ENCODE assay signal across 14 cellular contexts in the genomic region with DNA sequence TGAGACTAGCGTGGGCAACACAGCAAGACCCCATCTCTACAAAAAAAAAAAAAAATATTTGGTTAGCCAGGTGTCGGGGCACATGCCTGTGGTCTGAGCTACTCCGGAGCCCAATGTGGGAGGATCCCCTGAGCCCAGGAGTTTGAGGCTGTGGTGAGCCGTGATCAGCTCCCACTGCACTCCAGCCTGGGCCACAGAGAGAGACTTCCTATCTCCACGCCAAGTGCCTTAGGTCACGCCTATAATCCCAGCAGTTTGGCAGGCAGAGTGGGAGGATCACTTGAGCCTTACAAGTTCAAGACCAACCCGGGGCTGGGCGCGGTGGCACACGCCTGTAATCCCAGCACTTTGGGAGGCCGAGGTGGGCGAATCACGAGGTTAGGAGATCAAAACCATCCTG. TPM values are rescaled to one million over a fixed set of nuclear protein-coding genes. Genes with fewer than 3 reads are reported as not detected.
DNase-seq lines count a peak whose midpoint lies in the region; ATAC-seq and TF ChIP-seq lines count a peak whose summit lies in the region.
"Had no signal": no experiment of that assay in that cellular context is flagged by ENCODE, and none has a peak within 500 bp of the region (broad histone marks: within the 10 kb centered on the region; RNA-seq: fewer than 3 reads in every experiment).

No MANE protein-coding gene starts in this region.

- ATAC-seq in CD4-positive, CD25-positive, alpha-beta regulatory T cell (ENCODE audit: low read depth in 2 of 2), result no peak
- no peak for ATAC-seq in activated CD8-positive, alpha-beta T cell treated with anti-CD3 and anti-CD28 coated beads for 36 hours
- ATAC-seq in naive B cell (ENCODE audit: low read depth in 2 of 2), result no peak
- no peak for ATAC-seq in sciatic nerve

- DNase-seq in CD4-positive, CD25-positive, alpha-beta regulatory T cell, result no peak
- peak in 1 of 2 experiments; percentile 33 for DNase-seq in HL-60 (ENCODE audit: low read depth in 1 of 2, low spot score in 1 of 2)
- no peak for DNase-seq in activated CD8-positive, alpha-beta T cell treated with anti-CD3 and anti-CD28 coated beads for 36 hours
- no peak for DNase-seq in naive B cell
- no peak for DNase-seq in sciatic nerve (ENCODE audit: low spot score)
- no peak for DNase-seq in GM19238 (ENCODE audit: insufficient read length, low spot score)
- no peak for DNase-seq in iPS-NIHi11 (ENCODE audit: low spot score)
- no peak for DNase-seq in NCI-H774 (lab: John Stamatoyannopoulos, UW)
- DNase-seq: aorta; cortex of kidney; esophagus squamous epithelium; MG63; NCI-H2171 treated with DMSO at 0.1 percent for 48 hours; stimulated activated CD8-positive, alpha-beta memory T cell treated with anti-CD3 and anti-CD28 coated beads, Interleukin-4, amount 100 ng/mL, for 48 hours had no signal

- H3K9me3 ChIP-seq in CD4-positive, CD25-positive, alpha-beta regulatory T cell (ENCODE audit: control insufficient read depth in 2 of 2, low read length in 2 of 2), result no peaks in the 10 kb centered on the region
- H3K9me3 ChIP-seq: esophagus squamous epithelium, MG63 had no signal

- no peak overlapping the region for H3K27ac ChIP-seq in CD4-positive, CD25-positive, alpha-beta regulatory T cell (ENCODE audit: insufficient read depth, low read length, poor library complexity, severe bottlenecking)
- peak overlapping the region; percentile 76 for H3K27ac ChIP-seq in HL-60 (replicated peaks)

- no peak overlapping the region for H3K4me3 ChIP-seq in CD4-positive, CD25-positive, alpha-beta regulatory T cell (ENCODE audit: low read depth, low read length)
- no peak overlapping the region for H3K4me3 ChIP-seq in HL-60 (replicated peaks; ENCODE audit: insufficient read depth, low read length)
- H3K4me3 ChIP-seq: MG63 had no signal

- peak overlapping the region in 3 of 4 donors; percentile 86 to 90 (median 87) for H3K4me3 Mint-ChIP-seq in CD4-positive, CD25-positive, alpha-beta regulatory T cell
- H3K4me3 Mint-ChIP-seq in activated CD8-positive, alpha-beta T cell treated with anti-CD3 and anti-CD28 coated beads for 36 hours, result peak overlapping the region; percentile 80
- H3K4me3 Mint-ChIP-seq in naive B cell, result peak overlapping the region; percentile 83 to 96 (median 92)

- peaks cover 37% of the 10 kb centered on the region for H3K4me1 ChIP-seq in CD4-positive, CD25-positive, alpha-beta regulatory T cell (ENCODE audit: control insufficient read depth, insufficient read depth, low read length, poor library complexity, severe bottlenecking)

- no peaks in the 10 kb centered on the region for H3K27me3 Mint-ChIP-seq in CD4-positive, CD25-positive, alpha-beta regulatory T cell
- H3K27me3 Mint-ChIP-seq in activated CD8-positive, alpha-beta T cell treated with anti-CD3 and anti-CD28 coated beads for 36 hours, result no peaks in the 10 kb centered on the region
- no peaks in the 10 kb centered on the region for H3K27me3 Mint-ChIP-seq in naive B cell

- CTCF ChIA-PET in activated CD8-positive, alpha-beta T cell treated with anti-CD3 and anti-CD28 coated beads for 36 hours (lab: Charles Lee), result interaction anchor here (0.9 to 2.3 kb wide), 2 partner anchors 20 to 30 kb away, joined by 3 to 5 read pairs; no protein-coding TSS in a partner anchor

- POLR2A ChIA-PET in activated CD8-positive, alpha-beta T cell treated with anti-CD3 and anti-CD28 coated beads for 36 hours (lab: Charles Lee), result interaction anchor here (0.6 to 3.0 kb wide), 13 partner anchors 9 to 607 kb away, joined by 3 to 14 read pairs (median 4); a partner anchor contains a TSS

- H3K27ac Mint-ChIP-seq in CD4-positive, CD25-positive, alpha-beta regulatory T cell, result peak overlapping the region in 1 of 3 donors; percentile 65
- peak overlapping the region; percentile 98 for H3K27ac Mint-ChIP-seq in activated CD8-positive, alpha-beta T cell treated with anti-CD3 and anti-CD28 coated beads for 36 hours
- peak overlapping the region in 4 of 6 donors; percentile 86 to 99 (median 93) for H3K27ac Mint-ChIP-seq in naive B cell

- no peaks in the 10 kb centered on the region for H3K27me3 ChIP-seq in CD4-positive, CD25-positive, alpha-beta regulatory T cell (ENCODE audit: control insufficient read depth, insufficient read depth, low read length)
- H3K27me3 ChIP-seq in HL-60 (ENCODE audit: insufficient read depth, poor library complexity, severe bottlenecking), result no peaks in the 10 kb centered on the region
- H3K27me3 ChIP-seq: esophagus squamous epithelium, MG63 had no signal

- peaks cover 0 to 45% (median 16%) of the 10 kb centered on the region in 4 donors for H3K4me1 Mint-ChIP-seq in CD4-positive, CD25-positive, alpha-beta regulatory T cell
- H3K4me1 Mint-ChIP-seq in activated CD8-positive, alpha-beta T cell treated with anti-CD3 and anti-CD28 coated beads for 36 hours (ENCODE audit: low read depth), result peaks cover 24% of the 10 kb centered on the region
- H3K4me1 Mint-ChIP-seq in naive B cell, result peaks cover 16 to 72% (median 44%) of the 10 kb centered on the region in 3 donors

- H3K36me3 Mint-ChIP-seq in CD4-positive, CD25-positive, alpha-beta regulatory T cell, result no peaks in the 10 kb centered on the region
- H3K36me3 Mint-ChIP-seq in activated CD8-positive, alpha-beta T cell treated with anti-CD3 and anti-CD28 coated beads for 36 hours (ENCODE audit: low read depth), result no peaks in the 10 kb centered on the region
- H3K36me3 Mint-ChIP-seq in naive B cell, result no peaks in the 10 kb centered on the region

- TF ChIP-seq CTCF in HL-60 (IDR thresholded peaks at IDR 0.05; ENCODE audit: insufficient read depth, low read length), result no peak
- TF ChIP-seq CTCF in activated CD8-positive, alpha-beta T cell treated with anti-CD3 and anti-CD28 coated beads for 36 hours (IDR thresholded peaks at IDR 0.05), result no peak

- H3K9me3 Mint-ChIP-seq in CD4-positive, CD25-positive, alpha-beta regulatory T cell, result no peaks in the 10 kb centered on the region
- no peaks in the 10 kb centered on the region for H3K9me3 Mint-ChIP-seq in activated CD8-positive, alpha-beta T cell treated with anti-CD3 and anti-CD28 coated beads for 36 hours
- no peaks in the 10 kb centered on the region for H3K9me3 Mint-ChIP-seq in naive B cell

- no peaks in the 10 kb centered on the region for H3K36me3 ChIP-seq in CD4-positive, CD25-positive, alpha-beta regulatory T cell (ENCODE audit: control insufficient read depth, insufficient read depth, low read length)
- H3K36me3 ChIP-seq: esophagus squamous epithelium, MG63 had no signal

- intact Hi-C loops in activated CD8-positive, alpha-beta T cell treated with anti-CD3 and anti-CD28 coated beads for 36 hours (cut with micrococcal nuclease), result no loop called here
- intact Hi-C loops in sciatic nerve (cut with DNase I), result no loop called here

RNA-seq across cellular contexts. Expression of a gene that starts 8.7 kb away (rescaled TPM):
- total RNA-seq in CD4-positive, CD25-positive, alpha-beta regulatory T cell, result 6.9 TPM
- 1 to 10 TPM; 4.4 to 8.8 (median 6.0) TPM for polyA plus RNA-seq in CD4-positive, CD25-positive, alpha-beta regulatory T cell
- total RNA-seq in activated CD8-positive, alpha-beta T cell treated with anti-CD3 and anti-CD28 coated beads for 36 hours, result 1 to 10 TPM; 5.3 to 6.7 TPM
- polyA plus RNA-seq in naive B cell (ENCODE audit: low read depth in 6 of 6), result 1 to 10 TPM; 1.9 to 6.1 (median 3.6) TPM
- 4.3 TPM for total RNA-seq in sciatic nerve

RNA-seq across cellular contexts. Expression of a gene that starts 8.7 kb away (rescaled TPM):
- 20.8 TPM for total RNA-seq in CD4-positive, CD25-positive, alpha-beta regulatory T cell
- polyA plus RNA-seq in CD4-positive, CD25-positive, alpha-beta regulatory T cell, result 10 to 100 TPM in 2 of 4 donors, 1 to 10 TPM in 2; 8.2 to 20.3 (median 10.0) TPM
- 10 to 100 TPM; 23.1 to 25.1 TPM for total RNA-seq in activated CD8-positive, alpha-beta T cell treated with anti-CD3 and anti-CD28 coated beads for 36 hours
- polyA plus RNA-seq in naive B cell (ENCODE audit: low read depth in 6 of 6), result 10 to 100 TPM; 18.9 to 35.1 (median 25.6) TPM
- 53.5 TPM for total RNA-seq in sciatic nerve

RNA-seq across cellular contexts. Expression of a gene that starts 11.2 kb away (rescaled TPM):
- 148 TPM for total RNA-seq in CD4-positive, CD25-positive, alpha-beta regulatory T cell
- 100 to 1,000 TPM; 139 to 202 (median 159) TPM for polyA plus RNA-seq in CD4-positive, CD25-positive, alpha-beta regulatory T cell
- 100 to 1,000 TPM; 112 to 113 TPM for total RNA-seq in activated CD8-positive, alpha-beta T cell treated with anti-CD3 and anti-CD28 coated beads for 36 hours
- polyA plus RNA-seq in naive B cell (ENCODE audit: low read depth in 6 of 6), result 100 to 1,000 TPM in 1 of 6 donors, 10 to 100 TPM in 5; 59.4 to 113 (median 78.2) TPM
- 78.9 TPM for total RNA-seq in sciatic nerve

RNA-seq across cellular contexts. Expression of a gene that starts 33.1 kb away (rescaled TPM):
- 40.6 TPM for total RNA-seq in CD4-positive, CD25-positive, alpha-beta regulatory T cell
- polyA plus RNA-seq in CD4-positive, CD25-positive, alpha-beta regulatory T cell, result under 1 TPM; 0.28 to 0.86 (median 0.59) TPM
- total RNA-seq in activated CD8-positive, alpha-beta T cell treated with anti-CD3 and anti-CD28 coated beads for 36 hours, result 10 to 100 TPM; 25.6 to 27.7 TPM
- polyA plus RNA-seq in naive B cell (ENCODE audit: low read depth in 6 of 6), result 1 to 10 TPM in 1 of 6 donors, under 1 TPM in 5; 0.43 to 1.4 (median 0.70) TPM
- total RNA-seq in sciatic nerve, result 20.2 TPM

RNA-seq across cellular contexts. Expression of a gene that starts 44.5 kb away (rescaled TPM):
- 101 TPM for total RNA-seq in CD4-positive, CD25-positive, alpha-beta regulatory T cell
- 10 to 100 TPM; 15.3 to 19.9 (median 17.3) TPM for polyA plus RNA-seq in CD4-positive, CD25-positive, alpha-beta regulatory T cell
- total RNA-seq in activated CD8-positive, alpha-beta T cell treated with anti-CD3 and anti-CD28 coated beads for 36 hours, result 10 to 100 TPM; 51.9 to 57.5 TPM
- 10 to 100 TPM; 17.6 to 40.7 (median 25.1) TPM for polyA plus RNA-seq in naive B cell (ENCODE audit: low read depth in 6 of 6)
- total RNA-seq in sciatic nerve, result 51.6 TPM
